1 cellular context compared by ENCODE assay signal in genomic region chr1:83573776-83574175, GRCh38.
TF ChIP-seq lines count a peak whose summit lies in the region.

No MANE protein-coding gene starts in this region.

TF ChIP-seq in HepG2, 621 proteins besides CTCF, POLR2A, EP300 and RAD21:
- TF ChIP-seq, protein P1, sequence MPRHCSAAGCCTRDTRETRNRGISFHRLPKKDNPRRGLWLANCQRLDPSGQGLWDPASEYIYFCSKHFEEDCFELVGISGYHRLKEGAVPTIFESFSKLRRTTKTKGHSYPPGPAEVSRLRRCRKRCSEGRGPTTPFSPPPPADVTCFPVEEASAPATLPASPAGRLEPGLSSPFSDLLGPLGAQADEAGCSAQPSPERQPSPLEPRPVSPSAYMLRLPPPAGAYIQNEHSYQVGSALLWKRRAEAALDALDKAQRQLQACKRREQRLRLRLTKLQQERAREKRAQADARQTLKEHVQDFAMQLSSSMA (CRISPR knock-in tag; IDR thresholded peaks at IDR 0.05): no peak
- TF ChIP-seq SOX13 (IDR thresholded peaks at IDR 0.05): no peak
- no peak for TF ChIP-seq SOX13 (CRISPR knock-in tag; conservative IDR thresholded peaks at IDR 0.05 in 1 of 2, IDR thresholded peaks at IDR 0.05 in 1 of 2)
- TF ChIP-seq, protein P2, sequence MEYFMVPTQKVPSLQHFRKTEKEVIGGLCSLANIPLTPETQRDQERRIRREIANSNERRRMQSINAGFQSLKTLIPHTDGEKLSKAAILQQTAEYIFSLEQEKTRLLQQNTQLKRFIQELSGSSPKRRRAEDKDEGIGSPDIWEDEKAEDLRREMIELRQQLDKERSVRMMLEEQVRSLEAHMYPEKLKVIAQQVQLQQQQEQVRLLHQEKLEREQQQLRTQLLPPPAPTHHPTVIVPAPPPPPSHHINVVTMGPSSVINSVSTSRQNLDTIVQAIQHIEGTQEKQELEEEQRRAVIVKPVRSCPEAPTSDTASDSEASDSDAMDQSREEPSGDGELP (IDR thresholded peaks at IDR 0.05; ENCODE audit: borderline replicate concordance, low read depth): no peak
- no peak for TF ChIP-seq MED13 (CRISPR knock-in tag; IDR thresholded peaks at IDR 0.05)
- no peak for TF ChIP-seq ZNF317 (CRISPR knock-in tag; IDR thresholded peaks at IDR 0.05)
- TF ChIP-seq PPARG (CRISPR knock-in tag; conservative IDR thresholded peaks at IDR 0.05): no peak
- TF ChIP-seq ZNF143 (CRISPR knock-in tag; IDR thresholded peaks at IDR 0.05): no peak
- TF ChIP-seq U2AF1 (optimal IDR thresholded peaks at IDR 0.05; ENCODE audit: low read depth, low read length): no peak
- TF ChIP-seq TARDBP (CRISPR knock-in tag; IDR thresholded peaks at IDR 0.05): no peak
- TF ChIP-seq, protein P3, sequence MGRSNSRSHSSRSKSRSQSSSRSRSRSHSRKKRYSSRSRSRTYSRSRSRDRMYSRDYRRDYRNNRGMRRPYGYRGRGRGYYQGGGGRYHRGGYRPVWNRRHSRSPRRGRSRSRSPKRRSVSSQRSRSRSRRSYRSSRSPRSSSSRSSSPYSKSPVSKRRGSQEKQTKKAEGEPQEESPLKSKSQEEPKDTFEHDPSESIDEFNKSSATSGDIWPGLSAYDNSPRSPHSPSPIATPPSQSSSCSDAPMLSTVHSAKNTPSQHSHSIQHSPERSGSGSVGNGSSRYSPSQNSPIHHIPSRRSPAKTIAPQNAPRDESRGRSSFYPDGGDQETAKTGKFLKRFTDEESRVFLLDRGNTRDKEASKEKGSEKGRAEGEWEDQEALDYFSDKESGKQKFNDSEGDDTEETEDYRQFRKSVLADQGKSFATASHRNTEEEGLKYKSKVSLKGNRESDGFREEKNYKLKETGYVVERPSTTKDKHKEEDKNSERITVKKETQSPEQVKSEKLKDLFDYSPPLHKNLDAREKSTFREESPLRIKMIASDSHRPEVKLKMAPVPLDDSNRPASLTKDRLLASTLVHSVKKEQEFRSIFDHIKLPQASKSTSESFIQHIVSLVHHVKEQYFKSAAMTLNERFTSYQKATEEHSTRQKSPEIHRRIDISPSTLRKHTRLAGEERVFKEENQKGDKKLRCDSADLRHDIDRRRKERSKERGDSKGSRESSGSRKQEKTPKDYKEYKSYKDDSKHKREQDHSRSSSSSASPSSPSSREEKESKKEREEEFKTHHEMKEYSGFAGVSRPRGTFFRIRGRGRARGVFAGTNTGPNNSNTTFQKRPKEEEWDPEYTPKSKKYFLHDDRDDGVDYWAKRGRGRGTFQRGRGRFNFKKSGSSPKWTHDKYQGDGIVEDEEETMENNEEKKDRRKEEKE (IDR thresholded peaks at IDR 0.05): no peak
- TF ChIP-seq ZNF570 (CRISPR knock-in tag; IDR thresholded peaks at IDR 0.05; ENCODE audit: borderline replicate concordance): no peak
- TF ChIP-seq AKNA (CRISPR knock-in tag; IDR thresholded peaks at IDR 0.05; ENCODE audit: borderline replicate concordance): no peak
- TF ChIP-seq KLF16 (CRISPR knock-in tag; IDR thresholded peaks at IDR 0.05): no peak
- TF ChIP-seq HDAC1 (CRISPR knock-in tag; IDR thresholded peaks at IDR 0.05): no peak
